8 cellular contexts compared by ENCODE assay signal in genomic region chr12:775973-776771, GRCh38. TPM values are rescaled to one million over a fixed set of nuclear protein-coding genes. Genes with fewer than 3 reads are reported as not detected.
DNase-seq lines count a peak whose midpoint lies in the region; ATAC-seq, FAIRE-seq and TF ChIP-seq lines count a peak whose summit lies in the region.
"Not testable (repeated sequence)": the region's sequence is repeated elsewhere in the genome, so short reads cannot be mapped to it uniquely, and the experiment has no call there.

No MANE protein-coding gene starts in this region.

- H3K9me3 Mint-ChIP-seq in WTC11; activated T-cell treated with anti-CD3 and anti-CD28 coated beads, Interleukin-2, amount 50 U/mL, for 4 hours; MCF 10A (ENCODE audit: unreplicated experiment); naive thymus-derived CD8-positive, alpha-beta T cell; progenitor cell of endocrine pancreas (ENCODE audit: low read depth): not testable (repeated sequence)

- H3K27ac Mint-ChIP-seq in WTC11 (peak overlapping the region; percentile 58; the same call in 1 of the 2 replicates), MCF 10A (ENCODE audit: low read depth, unreplicated experiment) (peak overlapping the region; percentile 17), progenitor cell of endocrine pancreas (peak overlapping the region; percentile 27)
- H3K27ac Mint-ChIP-seq in naive thymus-derived CD8-positive, alpha-beta T cell, result peak overlapping the region; percentile 0 to 86 (median 80)

- intact Hi-C loops in MCF 10A (cut with micrococcal nuclease), result not testable (repeated sequence)

- FAIRE-seq in A549 (lab: Jason Lieb, UNC) (peak; percentile 7), H54 (lab: Jason Lieb, UNC) (peak; percentile 27)

- CTCF ChIA-PET in A549 (lab: Yijun Ruan, JAX) (interaction anchor here (0.6 to 3.2 kb wide), 12 partner anchors 12 to 829 kb away, joined by 3 to 15 read pairs (median 5); no protein-coding TSS in a partner anchor), WTC11 (lab: Charles Lee) (interaction anchor here (0.9 to 1.6 kb wide), 4 partner anchors 38 to 200 kb away, joined by 3 to 6 read pairs (median 3); no protein-coding TSS in a partner anchor), MCF 10A (lab: Yijun Ruan, JAX) (interaction anchor here (0.6 to 5.5 kb wide), 4 partner anchors 19 to 38 kb away, joined by 3 to 42 read pairs (median 8); partner anchors contain the start of gene WNK1)

- TF ChIP-seq RAD21 in A549 (conservative IDR thresholded peaks at IDR 0.05 in 1 of 2, IDR thresholded peaks at IDR 0.05 in 1 of 2), result not testable (repeated sequence)

- peaks cover 32% of the 10 kb centered on the region for H3K4me1 Mint-ChIP-seq in WTC11
- H3K4me1 Mint-ChIP-seq in activated T-cell treated with anti-CD3 and anti-CD28 coated beads, Interleukin-2, amount 50 U/mL, for 4 hours (ENCODE audit: low read depth), result peaks cover 84% of the 10 kb centered on the region
- peaks cover 33% of the 10 kb centered on the region for H3K4me1 Mint-ChIP-seq in MCF 10A (ENCODE audit: insufficient read depth, unreplicated experiment)
- H3K4me1 Mint-ChIP-seq in naive thymus-derived CD8-positive, alpha-beta T cell, result peaks cover 29 to 91% (median 88%) of the 10 kb centered on the region in 4 donors
- peaks cover 26% of the 10 kb centered on the region for H3K4me1 Mint-ChIP-seq in progenitor cell of endocrine pancreas (ENCODE audit: low read depth)

- not testable (repeated sequence) for H3K4me3 ChIP-seq in A549, cardiac muscle cell

- POLR2A ChIA-PET in A549 (lab: Yijun Ruan, JAX) (interaction anchor here (1.6 kb wide), 1 partner anchor 173 kb away, joined by 3 read pairs; the partner anchor contains the start of gene RAD52), MCF 10A (lab: Yijun Ruan, JAX) (interaction anchor here (0.6 to 8.5 kb wide), 6 partner anchors 12 to 492 kb away, joined by 3 to 82 read pairs (median 4); partner anchors contain the start of gene WNK1)
- POLR2A ChIA-PET in WTC11 (lab: Charles Lee), result not testable (repeated sequence)
- POLR2A ChIA-PET in naive thymus-derived CD8-positive, alpha-beta T cell (lab: Charles Lee), result interaction anchor here (0.5 to 1.0 kb wide), 5 partner anchors 15 to 890 kb away, joined by 3 read pairs; no protein-coding TSS in a partner anchor

- not testable (repeated sequence) for H3K36me3 ChIP-seq in cardiac muscle cell

- not testable (repeated sequence) for H3K27ac ChIP-seq in A549
- peak overlapping the region; percentile 92 for H3K27ac ChIP-seq in cardiac muscle cell

- peak overlapping the region; percentile 24; the same call in 1 of the 3 replicates for H3K4me2 ChIP-seq in A549

- 87% methylated on average over 15 of the region's 15 CpGs for WGBS in A549 (ENCODE audit: missing lambda C conversion rate)

- not testable (repeated sequence) for H3K9me3 ChIP-seq in A549; cardiac muscle cell (ENCODE audit: low read depth)

- not testable (repeated sequence) for H3K27me3 Mint-ChIP-seq in WTC11 (ENCODE audit: low read depth); activated T-cell treated with anti-CD3 and anti-CD28 coated beads, Interleukin-2, amount 50 U/mL, for 4 hours (ENCODE audit: low read depth); MCF 10A (ENCODE audit: insufficient read depth, unreplicated experiment); naive thymus-derived CD8-positive, alpha-beta T cell; progenitor cell of endocrine pancreas

- not testable (repeated sequence) for H3K4me3 Mint-ChIP-seq in WTC11; MCF 10A (ENCODE audit: unreplicated experiment); progenitor cell of endocrine pancreas (ENCODE audit: low read depth)
- peak overlapping the region; percentile 21 for H3K4me3 Mint-ChIP-seq in activated T-cell treated with anti-CD3 and anti-CD28 coated beads, Interleukin-2, amount 50 U/mL, for 4 hours
- H3K4me3 Mint-ChIP-seq in naive thymus-derived CD8-positive, alpha-beta T cell, result peak overlapping the region in 6 of 10 donors; percentile 17 to 59 (median 26)

- H3K4me1 ChIP-seq in A549, result peaks cover 78% of the 10 kb centered on the region
- H3K4me1 ChIP-seq in cardiac muscle cell (ENCODE audit: low read depth), result peaks cover 47% of the 10 kb centered on the region

- H3K36me3 Mint-ChIP-seq in WTC11; activated T-cell treated with anti-CD3 and anti-CD28 coated beads, Interleukin-2, amount 50 U/mL, for 4 hours (ENCODE audit: insufficient read depth); MCF 10A (ENCODE audit: insufficient read depth, unreplicated experiment); progenitor cell of endocrine pancreas (ENCODE audit: insufficient read depth): not testable (repeated sequence)
- H3K36me3 Mint-ChIP-seq in naive thymus-derived CD8-positive, alpha-beta T cell, result peaks cover 0 to 11% (median 0%) of the 10 kb centered on the region in 3 donors

- not testable (repeated sequence) for ATAC-seq in A549; WTC11; activated T-cell treated with anti-CD3 and anti-CD28 coated beads, Interleukin-2, amount 50 U/mL, for 4 hours; naive thymus-derived CD8-positive, alpha-beta T cell

- not testable (repeated sequence) for BruUV-seq in MCF 10A (replicated peaks; lab: Mats Ljungman, UMichigan)

- not testable (repeated sequence) for TF ChIP-seq EP300 in A549 (IDR thresholded peaks at IDR 0.05)

- TF ChIP-seq CTCF in A549 (IDR thresholded peaks at IDR 0.05); WTC11 (IDR thresholded peaks at IDR 0.05); MCF 10A (IDR thresholded peaks at IDR 0.05; ENCODE audit: unreplicated experiment); cardiac muscle cell (IDR thresholded peaks at IDR 0.05; ENCODE audit: low read depth, low read length); progenitor cell of endocrine pancreas (IDR thresholded peaks at IDR 0.05; ENCODE audit: unreplicated experiment): not testable (repeated sequence)

- DNase-seq in A549 (ENCODE audit: low read depth in 1 of 2, low spot score in 1 of 2); H54 (ENCODE audit: insufficient read length, low spot score); WTC11 (ENCODE audit: low spot score); activated T-cell treated with anti-CD3 and anti-CD28 coated beads, Interleukin-2, amount 50 U/mL, for 4 hours; MCF 10A (ENCODE audit: unreplicated experiment); cardiac muscle cell (ENCODE audit: low read depth in 1 of 2, low spot score in 1 of 2); naive thymus-derived CD8-positive, alpha-beta T cell; progenitor cell of endocrine pancreas (ENCODE audit: low spot score, unreplicated experiment): not testable (repeated sequence)

- TF ChIP-seq POLR2A in A549 (IDR thresholded peaks at IDR 0.05; ENCODE audit: low read length); H54 (IDR thresholded peaks at IDR 0.05; ENCODE audit: low read depth, low read length): not testable (repeated sequence)

- H3K27me3 ChIP-seq in cardiac muscle cell, result not testable (repeated sequence)

RNA-seq across cellular contexts. Expression of gene WNK1, which starts 23.8 kb away (rescaled TPM):
- polyA plus RNA-seq in A549 (2011; rRNA removed) (98.0 and 175 TPM in 2 replicates), A549 (2017; fragmentation: RNase III; extraction: RNeasy Plus Mini Kit Qiagen cat#74134 plus additional on column Dnase treatment) (83.8 to 88.4 TPM (median 87.4 TPM) in 3 replicates), cardiac muscle cell (110 and 150 TPM in 2 replicates)
- 61.5 and 98.3 TPM in 2 replicates for polyA plus RNA-seq in A549 (2012; cell fraction: cytosol; rRNA removed)
- polyA plus RNA-seq in A549 (2012; cell fraction: nucleus; rRNA removed), result 114 and 124 TPM in 2 replicates
- polyA minus RNA-seq in A549 (2011; rRNA and poly(A)+ RNA removed), result 625 and 790 TPM in 2 replicates
- total RNA-seq in WTC11 (2021) (118 to 126 TPM (median 123 TPM) in 3 replicates), MCF 10A (2022) (123 and 139 TPM in 2 replicates), cardiac muscle cell (74.0 and 145 TPM in 2 replicates), progenitor cell of endocrine pancreas (244 and 248 TPM in 2 replicates)
- total RNA-seq in activated T-cell treated with anti-CD3 and anti-CD28 coated beads, Interleukin-2, amount 50 U/mL, for 4 hours, result 100 to 1,000 TPM; 183 to 213 (median 185) TPM
- total RNA-seq in naive thymus-derived CD8-positive, alpha-beta T cell, result 100 to 1,000 TPM; 142 to 158 TPM
- polyA plus RNA-seq in naive thymus-derived CD8-positive, alpha-beta T cell, result 10 to 100 TPM; 19.5 to 31.0 (median 26.7) TPM

Comparison
In these comparisons a context has a peak if more than half of its experiments do, and no peak if none do; other contexts are left out.
1. H3K27ac Mint-ChIP-seq: peak in every context shown above with its lines; median percentile 80 in naive thymus-derived CD8-positive, alpha-beta T cell; 58 in WTC11; 27 in progenitor cell of endocrine pancreas; 17 in MCF 10A.